Comparison of ENCODE assay signal across 34 cellular contexts in genomic region chr7:7044806-7045205, GRCh38.
"Had no signal": no experiment of that assay in that cellular context is flagged by ENCODE, and none has a peak within 500 bp of the region (broad histone marks: within the 10 kb centered on the region; RNA-seq: fewer than 3 reads in every experiment).

No MANE protein-coding gene starts in this region.

- H3K36me3 ChIP-seq: adrenal gland, ascending aorta, brain microvascular endothelial cell, breast epithelium, cardiac muscle cell had no signal

- H3K9me3 ChIP-seq: adrenal gland, ascending aorta, breast epithelium had no signal

- DNase-seq: activated effector memory CD4-positive, alpha-beta T cell treated with anti-CD3 and anti-CD28 coated beads, Interleukin-2, amount 50 U/mL, for 16 hours; activated effector memory CD4-positive, alpha-beta T cell treated with Interleukin-2 at 50 U/mL for 16 hours; activated gamma-delta T cell; activated gamma-delta T cell treated with Interleukin-2 at 50 U/mL for 16 hours; activated naive CD4-positive, alpha-beta T cell; activated naive CD4-positive, alpha-beta T cell treated with anti-CD3 and anti-CD28 coated beads for 36 hours; activated naive CD4-positive, alpha-beta T cell treated with anti-CD3 and anti-CD28 coated beads, Interleukin-2, amount 10 ng/mL, durations not matched to agents 7 days and 5 days; activated naive CD4-positive, alpha-beta T cell treated with anti-CD3 and anti-CD28 coated beads, Interleukin-2, amount 50 U/mL, for 16 hours; activated naive CD4-positive, alpha-beta T cell treated with Interleukin-2 at 50 U/mL for 16 hours; activated naive CD8-positive, alpha-beta T cell treated with anti-CD3 and anti-CD28 coated beads for 36 hours; activated naive CD8-positive, alpha-beta T cell treated with anti-CD3 and anti-CD28 coated beads, Interleukin-2, amount 10 ng/mL, durations not matched to agents 7 days and 5 days; activated naive CD8-positive, alpha-beta T cell treated with anti-CD3 and anti-CD28 coated beads, Interleukin-2, amount 50 U/mL, for 24 hours; activated T-cell treated with anti-CD3 and anti-CD28 coated beads, Interleukin-2, amount 50 U/mL, for 1 hour; activated T-cell treated with anti-CD3 and anti-CD28 coated beads, Interleukin-2, amount 50 U/mL, for 24 hours; activated T-cell treated with anti-CD3 and anti-CD28 coated beads, Interleukin-2, amount 50 U/mL, for 4 hours; activated T-cell treated with anti-CD3 and anti-CD28 coated beads, Interleukin-2, amount 50 U/mL, for 48 hours; activated T-cell treated with anti-CD3 and anti-CD28 coated beads, Interleukin-2, amount 50 U/mL, for 72 hours; adrenal gland; amniotic stem cell; amygdala; anterior cingulate cortex; aorta; body of pancreas; brain microvascular endothelial cell; caudate nucleus; central memory CD4-positive, alpha-beta T cell; cerebellar nuclear complex had no signal

- ATAC-seq: activated naive CD4-positive, alpha-beta T cell treated with anti-CD3 and anti-CD28 coated beads, Interleukin-2, amount 50 U/mL, for 72 hours; activated naive CD8-positive, alpha-beta T cell treated with anti-CD3 and anti-CD28 coated beads, Interleukin-2, amount 50 U/mL, for 24 hours; activated T-cell treated with anti-CD3 and anti-CD28 coated beads, Interleukin-2, amount 50 U/mL, for 4 hours; activated T-cell treated with anti-CD3 and anti-CD28 coated beads, Interleukin-2, amount 50 U/mL, for 72 hours; activated T-helper 17 cell treated with anti-CD3 and anti-CD28 coated beads, Interleukin-2, amount 50 U/mL, for 72 hours; body of pancreas had no signal

- H3K27me3 ChIP-seq: adrenal gland, ascending aorta, body of pancreas, brain microvascular endothelial cell, breast epithelium, cardiac muscle cell had no signal

- H3K4me3 ChIP-seq: adrenal gland, ascending aorta, body of pancreas, breast epithelium, cardiac muscle cell had no signal

- H3K27ac ChIP-seq: adrenal gland, ascending aorta, body of pancreas, brain microvascular endothelial cell, breast epithelium, cardiac muscle cell had no signal

- FAIRE-seq: astrocyte, bronchial epithelial cell had no signal

- H3K4me1 ChIP-seq: adrenal gland, ascending aorta, body of pancreas, breast epithelium had no signal
